ENCODE assay signal across 8 cellular contexts in the genomic region with DNA sequence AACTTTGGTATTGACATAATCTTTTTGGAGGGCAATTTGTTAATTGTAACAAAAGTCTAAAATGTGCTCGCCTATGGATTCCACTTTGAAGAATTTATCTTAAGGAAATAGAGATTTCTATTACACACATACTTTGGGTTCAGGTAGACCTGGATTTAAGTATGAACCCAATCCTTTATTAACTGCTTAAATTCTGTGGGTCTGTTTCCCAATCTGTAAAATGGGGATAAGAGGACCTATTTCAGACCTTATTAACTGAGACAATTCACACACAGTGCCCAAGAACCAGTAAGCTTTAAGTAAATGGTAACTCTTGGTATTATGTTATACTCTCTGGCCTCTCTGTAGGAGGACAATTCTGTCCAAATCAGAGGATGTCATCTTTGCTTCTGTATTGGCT. TPM values are rescaled to one million over a fixed set of nuclear protein-coding genes. Genes with fewer than 3 reads are reported as not detected.
DNase-seq lines count a peak whose midpoint lies in the region; ATAC-seq and TF ChIP-seq lines count a peak whose summit lies in the region.

No MANE protein-coding gene starts in this region.

- H3K4me2 ChIP-seq in parathyroid adenoma (ENCODE audit: low read length): peak overlapping the region; percentile 97

- H3K27me3 Mint-ChIP-seq in Calu3 (ENCODE audit: unreplicated experiment): no peaks in the 10 kb centered on the region

- intact Hi-C loops in Calu3 (cut with micrococcal nuclease; ENCODE audit: unreplicated experiment): loop anchor here (1.0 to 5.0 kb wide), 2 partner anchors 60 to 88 kb away; no protein-coding TSS in a partner anchor
- intact Hi-C loops in Panc1 (cut with micrococcal nuclease; ENCODE audit: unreplicated experiment): loop anchor here (10.0 kb wide), 1 partner anchor 57 kb away; no protein-coding TSS in a partner anchor

- CTCF ChIA-PET in Calu3 (lab: Charles Lee): interaction anchor here (2.0 kb wide), 1 partner anchor 56 kb away, joined by 12 read pairs; no protein-coding TSS in a partner anchor
- CTCF ChIA-PET in Panc1 (lab: Charles Lee): no interaction called here

- no peak; the same call in 1 of the 2 replicates for ATAC-seq in Panc1
- no peak for ATAC-seq in GM18498 (IDR thresholded peaks at IDR 0.05; ENCODE audit: unreplicated experiment)

- no peak overlapping the region for H3K9ac ChIP-seq in parathyroid adenoma

- in situ Hi-C loops in Panc1 (cut with HindIII; ENCODE audit: low pct_unique_long_range_greater_than_20kb, low sequenced_read_pairs): no loop called here

- H3K9me3 ChIP-seq in Panc1 (ENCODE audit: control insufficient read depth, insufficient read depth, low read depth, low read length) (no peaks in the 10 kb centered on the region; the same call in 1 of the 2 replicates), parathyroid adenoma (ENCODE audit: control insufficient read depth, low read length) (no peaks in the 10 kb centered on the region)

- H3K36me3 ChIP-seq in Panc1 (ENCODE audit: control insufficient read depth, insufficient read depth, low read length): peaks cover 5% of the 10 kb centered on the region
- no peaks in the 10 kb centered on the region for H3K36me3 ChIP-seq in parathyroid adenoma (ENCODE audit: control insufficient read depth, insufficient read depth, low read length)

- H3K4me1 ChIP-seq in Panc1 (ENCODE audit: control insufficient read depth, insufficient read depth, low read length): peaks cover 8% of the 10 kb centered on the region; the same call in 1 of the 2 replicates
- H3K4me1 ChIP-seq in parathyroid adenoma: peaks cover 4% of the 10 kb centered on the region

- H3K4me1 Mint-ChIP-seq in Calu3 (ENCODE audit: low read depth, unreplicated experiment): peaks cover 28% of the 10 kb centered on the region

- peaks cover 4% of the 10 kb centered on the region for H3K79me2 ChIP-seq in parathyroid adenoma

- peak overlapping the region; percentile 89 for H3K27ac ChIP-seq in Panc1 (ENCODE audit: low read length)
- peak overlapping the region; percentile 80 for H3K27ac ChIP-seq in epithelial cell of prostate
- peak overlapping the region; percentile 90 for H3K27ac ChIP-seq in parathyroid adenoma

- BruUV-seq in Calu3 (replicated peaks; lab: Mats Ljungman, UMichigan) (no TSS peak), Panc1 (replicated peaks; lab: Mats Ljungman, UMichigan) (no TSS peak)

- peak overlapping the region; percentile 77 for H3K27ac Mint-ChIP-seq in Calu3 (ENCODE audit: unreplicated experiment)

- TF ChIP-seq CTCF in Calu3 (IDR thresholded peaks at IDR 0.05; ENCODE audit: unreplicated experiment) (no peak), Panc1 (IDR thresholded peaks at IDR 0.05) (no peak), parathyroid adenoma (IDR thresholded peaks at IDR 0.05) (no peak)

- POLR2A ChIA-PET in Panc1 (lab: Charles Lee): interaction anchor here (0.6 kb wide), 1 partner anchor 517 kb away, joined by 3 read pairs; no protein-coding TSS in a partner anchor

- peak overlapping the region; percentile 94 for H2AFZ ChIP-seq in parathyroid adenoma

- H3K4me3 ChIP-seq in Panc1 (ENCODE audit: low read depth in 2 of 2, low read length in 2 of 2) (peak overlapping the region; percentile 86 to 92), parathyroid adenoma (ENCODE audit: low read depth, low read length) (peak overlapping the region; percentile 86)

- H3K27me3 ChIP-seq in Panc1 (ENCODE audit: control insufficient read depth, insufficient read depth, low read length) (no peaks in the 10 kb centered on the region), parathyroid adenoma (ENCODE audit: control insufficient read depth, insufficient read depth, low read length) (no peaks in the 10 kb centered on the region)

- H3K4me3 Mint-ChIP-seq in Calu3 (ENCODE audit: low read depth, unreplicated experiment): peak overlapping the region; percentile 85

- no peaks in the 10 kb centered on the region for H3K9me3 Mint-ChIP-seq in Calu3 (ENCODE audit: low read depth, unreplicated experiment)

- no peak for DNase-seq in Calu3
- no peak for DNase-seq in Panc1 (ENCODE audit: low read depth, low spot score)
- DNase-seq in epithelial cell of prostate (ENCODE audit: low read depth, low spot score): no peak
- no peak for DNase-seq in NOMO-1 treated with dmso at 0.1 percent for 144 hours (lab: John Stamatoyannopoulos, UW; ENCODE audit: unreplicated experiment)
- DNase-seq in activated CD8-positive, alpha-beta memory T cell treated with anti-CD3 and anti-CD28 coated beads, Interleukin-2, amount 50 U/mL, for 48 hours: no peak
- no peak for DNase-seq in Ammon's horn (ENCODE audit: low spot score)

- H3K36me3 Mint-ChIP-seq in Calu3 (ENCODE audit: insufficient read depth, unreplicated experiment): peaks cover 30% of the 10 kb centered on the region

RNA-seq across cellular contexts. Expression of gene EIF2B2, which starts 0.8 kb away (rescaled TPM):
- 41.2 and 42.9 TPM in 2 replicates for total RNA-seq in Calu3 (2022)
- total RNA-seq in Panc1 (2021; ENCODE audit: unreplicated experiment): 37.5 TPM
- 42.1 TPM for polyA plus RNA-seq in Panc1 (2012; ENCODE audit: insufficient read length)

RNA-seq across cellular contexts. Expression of gene PGF, which starts 46.5 kb away (rescaled TPM):
- total RNA-seq in Calu3 (2022) (1.2 and 2.1 TPM in 2 replicates), Panc1 (2021; ENCODE audit: unreplicated experiment) (7.3 TPM)
- 24.9 TPM for polyA plus RNA-seq in Panc1 (2012; ENCODE audit: insufficient read length)

RNA-seq across cellular contexts. Expression of gene MLH3, which starts 49.4 kb away (rescaled TPM):
- total RNA-seq in Calu3 (2022): 24.7 and 25.0 TPM in 2 replicates
- 17.0 TPM for total RNA-seq in Panc1 (2021; ENCODE audit: unreplicated experiment)
- polyA plus RNA-seq in Panc1 (2012; ENCODE audit: insufficient read length): 14.3 TPM
